ENCODE assay signal across 2 cellular contexts in the genomic region with DNA sequence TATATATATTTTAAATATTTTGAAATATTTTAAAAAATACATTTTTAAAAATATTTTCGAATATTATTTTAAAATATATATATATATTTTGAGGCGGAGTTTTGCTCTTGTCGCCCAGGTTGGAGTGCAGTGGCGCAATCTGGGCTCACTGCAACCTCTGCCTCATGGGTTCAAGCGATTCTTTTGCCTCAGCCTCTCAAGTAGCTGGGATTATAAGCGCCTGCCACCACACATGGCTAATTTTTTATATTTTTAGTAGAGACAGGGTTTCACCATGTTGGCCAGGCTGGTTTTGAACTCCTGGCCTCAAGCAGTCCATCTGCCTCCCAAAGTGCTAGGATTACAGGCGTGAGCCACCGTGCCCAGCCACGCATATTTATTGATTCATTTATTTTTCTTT.
TF ChIP-seq lines count a peak whose summit lies in the region.

No MANE protein-coding gene starts in this region.

TF ChIP-seq in WTC11, 78 proteins besides CTCF, POLR2A, EP300 and RAD21:
- peak; percentile 85; the same call in 1 of the 2 replicates for TF ChIP-seq HMGA2 (CRISPR knock-in tag; IDR thresholded peaks at IDR 0.05)

TF ChIP-seq in HepG2, 621 proteins besides CTCF, POLR2A, EP300 and RAD21:
- TF ChIP-seq POLR2G (IDR thresholded peaks at IDR 0.05; ENCODE audit: low read depth, low read length), result peak; percentile 62; the same call in 1 of the 2 replicates
